8 cellular contexts compared by ENCODE assay signal in genomic region chr18:711330-711692, GRCh38. TPM values are rescaled to one million over a fixed set of nuclear protein-coding genes. Genes with fewer than 3 reads are reported as not detected.
DNase-seq lines count a peak whose midpoint lies in the region; ATAC-seq and TF ChIP-seq lines count a peak whose summit lies in the region.

No MANE protein-coding gene starts in this region.

- no peak for TF ChIP-seq CTCF in MCF 10A (IDR thresholded peaks at IDR 0.05; ENCODE audit: unreplicated experiment)
- no peak for TF ChIP-seq CTCF in lower leg skin (IDR thresholded peaks at IDR 0.05)
- no peak for TF ChIP-seq CTCF in type B pancreatic cell (conservative IDR thresholded peaks at IDR 0.05)

- POLR2A ChIA-PET in MCF 10A (lab: Yijun Ruan, JAX), result interaction anchor here (0.7 to 1.9 kb wide), 4 partner anchors 8 to 101 kb away, joined by 3 to 8 read pairs (median 4); partner anchors contain the start of genes TYMS and YES1

- H3K27me3 Mint-ChIP-seq in IgD-negative memory B cell (peaks cover 2% of the 10 kb centered on the region), MCF 10A (ENCODE audit: insufficient read depth, unreplicated experiment) (no peaks in the 10 kb centered on the region), type B pancreatic cell (no peaks in the 10 kb centered on the region)

- H3K27ac Mint-ChIP-seq in IgD-negative memory B cell, result peak overlapping the region; percentile 93 to 99 (median 94)
- H3K27ac Mint-ChIP-seq in MCF 10A (ENCODE audit: low read depth, unreplicated experiment), result peak overlapping the region; percentile 96
- H3K27ac Mint-ChIP-seq in type B pancreatic cell, result peak overlapping the region; percentile 88

- BruUV-seq in MCF 10A (replicated peaks; lab: Mats Ljungman, UMichigan), result no TSS peak

- H3K36me3 Mint-ChIP-seq in IgD-negative memory B cell (no peaks in the 10 kb centered on the region), MCF 10A (ENCODE audit: insufficient read depth, unreplicated experiment) (peaks cover 27% of the 10 kb centered on the region), type B pancreatic cell (peaks cover 20% of the 10 kb centered on the region)

- intact Hi-C loops in Right ventricle myocardium inferior (cut with DNase I) (loop anchor here (10.0 kb wide), 1 partner anchor 87 kb away; no protein-coding TSS in a partner anchor), cardiac septum (cut with DNase I) (no loop called here), MCF 10A (cut with micrococcal nuclease) (loop anchor here (5.0 kb wide), 1 partner anchor 54 kb away; the partner anchor contains the start of gene TYMS), lower leg skin (cut with DNase I; ENCODE audit: low total_unique reads) (loop anchor here (10.0 kb wide), 1 partner anchor 123 kb away; no protein-coding TSS in a partner anchor)

- H3K4me1 Mint-ChIP-seq in IgD-negative memory B cell (peaks cover 14 to 17% (median 16%) of the 10 kb centered on the region in 3 donors), MCF 10A (ENCODE audit: insufficient read depth, unreplicated experiment) (peaks cover 11% of the 10 kb centered on the region), type B pancreatic cell (ENCODE audit: unreplicated experiment) (peaks cover 22% of the 10 kb centered on the region)

- WGBS in lower leg skin, 2 donors, result 7 to 8% methylated on average over 8 of the region's 8 CpGs

- DNase-seq in Right ventricle myocardium inferior (ENCODE audit: missing footprints) (no peak), cardiac septum (ENCODE audit: low spot score) (no peak), MCF 10A (ENCODE audit: unreplicated experiment) (no peak), lower leg skin (ENCODE audit: low spot score in 2 of 2) (no peak), type B pancreatic cell (ENCODE audit: extremely low spot score, unreplicated experiment) (no peak), NCI-H2196 (lab: John Stamatoyannopoulos, UW; ENCODE audit: unreplicated experiment) (no peak), ureter (ENCODE audit: low spot score) (no peak)

- H3K4me3 ChIP-seq in lower leg skin (ENCODE audit: low read depth, poor library complexity, severe bottlenecking), result peak overlapping the region; percentile 54

- H3K9me3 Mint-ChIP-seq in IgD-negative memory B cell, result no peaks in the 10 kb centered on the region
- H3K9me3 Mint-ChIP-seq in MCF 10A (ENCODE audit: unreplicated experiment), result no peaks in the 10 kb centered on the region
- no peaks in the 10 kb centered on the region for H3K9me3 Mint-ChIP-seq in type B pancreatic cell

- ATAC-seq in Right ventricle myocardium inferior, result peak; percentile 5

- H3K4me3 Mint-ChIP-seq in IgD-negative memory B cell (peak overlapping the region; percentile 89 to 95 (median 94)), MCF 10A (ENCODE audit: unreplicated experiment) (peak overlapping the region; percentile 88), type B pancreatic cell (peak overlapping the region; percentile 84)

- CTCF ChIA-PET in MCF 10A (lab: Yijun Ruan, JAX), result interaction anchor here (0.6 to 6.5 kb wide), 4 partner anchors 9 to 120 kb away, joined by 4 to 31 read pairs (median 4); no protein-coding TSS in a partner anchor

- TF ChIP-seq POLR2A in lower leg skin (IDR thresholded peaks at IDR 0.05), result no peak

RNA-seq across cellular contexts. Expression of gene ENOSF1, which starts 1.1 kb away (rescaled TPM):
- 25.3 TPM for total RNA-seq in Right ventricle myocardium inferior
- 26.8 TPM for total RNA-seq in cardiac septum
- 5.3 TPM for polyA plus RNA-seq in IgD-negative memory B cell
- total RNA-seq in MCF 10A (2022), result 106 and 111 TPM in 2 replicates
- total RNA-seq in lower leg skin, result 10 to 100 TPM; 36.2 to 42.4 (median 38.6) TPM
- total RNA-seq in type B pancreatic cell (ENCODE audit: low replicate concordance), result 43.2 and 63.1 TPM in 2 replicates
- 221 TPM for total RNA-seq in ureter

RNA-seq across cellular contexts. Expression of gene TYMS, which starts 53.9 kb away (rescaled TPM):
- total RNA-seq in Right ventricle myocardium inferior, result 6.0 TPM
- 1.9 TPM for total RNA-seq in cardiac septum
- 1.0 TPM for polyA plus RNA-seq in IgD-negative memory B cell
- 22.4 and 57.0 TPM in 2 replicates for total RNA-seq in MCF 10A (2022)
- total RNA-seq in lower leg skin, result 1 to 10 TPM in 3 of 4 donors, under 1 TPM in 1; 0.57 to 9.9 (median 2.5) TPM
- total RNA-seq in type B pancreatic cell (ENCODE audit: low replicate concordance), result 65.3 and 143 TPM in 2 replicates
- 5.1 TPM for total RNA-seq in ureter
